17 cellular contexts compared by ENCODE assay signal in the genomic region with DNA sequence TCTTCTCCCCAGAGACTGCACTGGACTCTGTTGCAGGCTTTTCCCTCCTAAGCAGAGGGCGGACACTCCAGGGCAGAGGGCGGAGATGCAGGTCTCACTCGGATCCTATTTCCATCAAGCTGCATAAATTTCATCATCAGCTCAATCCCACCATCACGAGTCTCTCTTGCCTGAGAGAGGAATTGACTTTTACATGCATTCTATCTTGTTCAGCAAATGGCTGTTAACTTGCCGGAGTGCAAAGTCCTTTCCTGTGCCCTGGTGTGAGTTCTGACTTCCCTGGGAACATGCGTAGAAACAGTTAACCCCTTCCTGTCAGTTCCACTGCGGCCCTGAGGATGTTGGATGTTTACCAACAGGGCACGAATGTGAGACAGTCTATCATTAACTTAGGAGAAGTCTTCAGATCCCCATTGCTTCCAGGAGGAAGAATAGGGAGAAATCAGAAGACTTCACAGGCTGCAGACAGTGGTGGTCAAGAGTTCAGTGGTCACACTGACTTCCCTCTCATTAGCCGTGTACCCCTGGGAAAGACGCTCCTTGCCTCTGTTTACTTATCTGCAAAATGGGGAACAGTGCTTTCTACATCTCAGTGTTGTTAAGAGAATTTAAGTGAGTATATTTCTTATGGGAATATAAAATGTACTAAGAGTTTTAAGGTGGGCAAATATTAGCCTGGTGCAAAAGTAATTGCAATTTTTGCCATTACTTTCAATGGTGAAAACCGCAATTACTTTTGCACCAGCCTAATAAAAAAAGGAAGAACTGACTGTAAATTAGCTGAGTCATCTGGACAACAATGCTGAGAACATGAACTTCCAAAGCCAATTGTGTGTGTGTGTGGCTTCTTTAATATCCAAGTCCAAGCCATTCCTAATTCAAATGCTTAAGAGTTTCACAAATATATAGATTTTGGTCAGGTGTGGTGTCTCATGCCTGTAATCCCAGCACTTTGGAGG.
DNase-seq lines count a peak whose midpoint lies in the region; ATAC-seq, FAIRE-seq and TF ChIP-seq lines count a peak whose summit lies in the region.
"Had no signal": no experiment of that assay in that cellular context is flagged by ENCODE, and none has a peak within 500 bp of the region (broad histone marks: within the 10 kb centered on the region; RNA-seq: fewer than 3 reads in every experiment).

No MANE protein-coding gene starts in this region.

- H3K9me3 ChIP-seq in cardiac muscle cell (ENCODE audit: low read depth) (no peaks in the 10 kb centered on the region), SK-N-MC (ENCODE audit: low read depth, low read length) (no peaks in the 10 kb centered on the region), iPS DF 6.9 (ENCODE audit: control insufficient read depth, insufficient read depth, low read length) (no peaks in the 10 kb centered on the region; the same call in 1 of the 2 replicates)
- H3K9me3 ChIP-seq: breast epithelium had no signal

- intact Hi-C loops in cardiac septum (cut with DNase I) = no loop called here

- H3K9ac ChIP-seq in SK-N-MC (ENCODE audit: insufficient read length) = peak overlapping the region; percentile 29

- WGBS in iPS DF 6.9 (ENCODE audit: insufficient coverage, insufficient read length) = no CpG with 5 or more reads among the region's 11 CpGs

- TF ChIP-seq CTCF in cardiac muscle cell (IDR thresholded peaks at IDR 0.05; ENCODE audit: low read depth, low read length) = no peak

- H3K27me3 ChIP-seq in cardiac muscle cell = no peaks in the 10 kb centered on the region
- H3K27me3 ChIP-seq in iPS DF 6.9 (ENCODE audit: control insufficient read depth, insufficient read depth, low read length) = no peaks in the 10 kb centered on the region
- H3K27me3 ChIP-seq: breast epithelium, esophagus muscularis mucosa had no signal

- peak in 1 of 2 donors; percentile 70 for DNase-seq in cardiac muscle cell (ENCODE audit: low read depth in 1 of 2, low spot score in 1 of 2)
- DNase-seq in cardiac septum (ENCODE audit: low spot score) = no peak
- DNase-seq in SK-N-MC (ENCODE audit: low read depth, low spot score) = no peak
- peak; percentile 7 for DNase-seq in iPS DF 6.9 (ENCODE audit: low read depth, low spot score)
- no peak for DNase-seq in urothelium cell line (ENCODE audit: low spot score)
- DNase-seq in SKM-1 (lab: John Stamatoyannopoulos, UW; ENCODE audit: unreplicated experiment) = no peak
- no peak for DNase-seq in NCI-H446 treated with DMSO at 0.1 percent for 48 hours (lab: John Stamatoyannopoulos, UW)
- DNase-seq: activated CD4-positive, alpha-beta T cell treated with anti-CD3 and anti-CD28 coated beads for 36 hours; activated effector memory CD4-positive, alpha-beta T cell treated with anti-CD3 and anti-CD28 coated beads, Interleukin-2, amount 50 U/mL, for 16 hours; AML-193; kidney; NCI-H1105 had no signal

- no peak for ATAC-seq in HG02571 (IDR thresholded peaks at IDR 0.05; ENCODE audit: unreplicated experiment)
- ATAC-seq: activated CD4-positive, alpha-beta T cell treated with anti-CD3 and anti-CD28 coated beads for 36 hours had no signal

- peak overlapping the region; percentile 30 for H3K27ac ChIP-seq in cardiac muscle cell
- peak overlapping the region; percentile 30; the same call in 1 of the 2 replicates for H3K27ac ChIP-seq in SK-N-MC
- no peak overlapping the region for H3K27ac ChIP-seq in iPS DF 6.9 (ENCODE audit: low read length)
- H3K27ac ChIP-seq: breast epithelium, esophagus muscularis mucosa, HL-60 had no signal

- peaks cover 7% of the 10 kb centered on the region for H3K4me1 ChIP-seq in cardiac muscle cell (ENCODE audit: low read depth)
- no peaks in the 10 kb centered on the region for H3K4me1 ChIP-seq in iPS DF 6.9 (ENCODE audit: control insufficient read depth, insufficient read depth, low read length)
- H3K4me1 ChIP-seq: breast epithelium, esophagus muscularis mucosa had no signal

- H3K4me3 ChIP-seq in cardiac muscle cell (no peak overlapping the region), SK-N-MC (no peak overlapping the region), iPS DF 6.9 (ENCODE audit: low read length) (no peak overlapping the region)
- H3K4me3 ChIP-seq: breast epithelium, esophagus muscularis mucosa had no signal

- H3K36me3 ChIP-seq in cardiac muscle cell (no peaks in the 10 kb centered on the region), SK-N-MC (ENCODE audit: insufficient read depth, low read length) (no peaks in the 10 kb centered on the region), iPS DF 6.9 (ENCODE audit: control insufficient read depth, insufficient read depth, low read length) (no peaks in the 10 kb centered on the region)
- H3K36me3 ChIP-seq: breast epithelium, esophagus muscularis mucosa had no signal

- FAIRE-seq in urothelium cell line (lab: Jason Lieb, UNC) = peak; percentile 5
- FAIRE-seq: GM18507, kidney had no signal
